8 cellular contexts compared by ENCODE assay signal in genomic region chr2:67596871-67597270, GRCh38.
"Had no signal": no experiment of that assay in that cellular context is flagged by ENCODE, and none has a peak within 500 bp of the region (broad histone marks: within the 10 kb centered on the region; RNA-seq: fewer than 3 reads in every experiment).

No MANE protein-coding gene starts in this region.

- FAIRE-seq: H1, H54, HTR-8/SVneo had no signal

- H3K4me3 ChIP-seq: GM23338 had no signal

- ATAC-seq: GM23338 had no signal

- H2AFZ ChIP-seq: GM23338 had no signal

- H3K27ac ChIP-seq: KMS-11 had no signal

- DNase-seq: H9, HCEC 1CT, KBM-7 had no signal

- H3K4me2 ChIP-seq: GM23338, KMS-11 had no signal

- H3K9ac ChIP-seq: KMS-11 had no signal
